In the genomic region with DNA sequence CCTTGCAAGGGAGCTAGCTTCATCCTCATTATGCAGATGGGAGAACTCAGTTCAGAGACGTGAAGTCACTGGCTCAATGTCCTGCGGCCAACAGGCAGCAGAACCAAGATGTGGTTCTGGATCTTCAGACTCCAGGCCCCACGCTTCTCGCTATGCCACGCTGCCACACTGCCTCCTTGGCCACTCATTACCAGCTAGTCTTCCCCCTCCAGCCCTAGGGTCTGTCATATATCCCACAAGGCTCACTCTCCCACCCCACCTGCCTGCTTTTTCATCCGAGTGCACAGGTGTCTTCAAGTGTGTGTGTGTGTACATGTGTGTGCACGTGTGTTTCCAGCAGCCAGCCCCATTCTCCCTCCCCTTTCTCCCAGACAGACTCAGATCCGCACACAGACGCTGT, we compare ENCODE assay signal across 1 cellular context.
TF ChIP-seq lines count a peak whose summit lies in the region.

No MANE protein-coding gene starts in this region.

TF ChIP-seq in WTC11, 78 proteins besides CTCF, POLR2A, EP300 and RAD21 (continued from another document):
- TF ChIP-seq, protein P1, sequence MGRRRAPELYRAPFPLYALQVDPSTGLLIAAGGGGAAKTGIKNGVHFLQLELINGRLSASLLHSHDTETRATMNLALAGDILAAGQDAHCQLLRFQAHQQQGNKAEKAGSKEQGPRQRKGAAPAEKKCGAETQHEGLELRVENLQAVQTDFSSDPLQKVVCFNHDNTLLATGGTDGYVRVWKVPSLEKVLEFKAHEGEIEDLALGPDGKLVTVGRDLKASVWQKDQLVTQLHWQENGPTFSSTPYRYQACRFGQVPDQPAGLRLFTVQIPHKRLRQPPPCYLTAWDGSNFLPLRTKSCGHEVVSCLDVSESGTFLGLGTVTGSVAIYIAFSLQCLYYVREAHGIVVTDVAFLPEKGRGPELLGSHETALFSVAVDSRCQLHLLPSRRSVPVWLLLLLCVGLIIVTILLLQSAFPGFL (CRISPR knock-in tag; IDR thresholded peaks at IDR 0.05; ENCODE audit: borderline replicate concordance): no peak
TF ChIP-seq in WTC11: peak in this region for 0.
